19 cellular contexts compared by ENCODE assay signal in genomic region chr2:10773841-10774341, GRCh38. TPM values are rescaled to one million over a fixed set of nuclear protein-coding genes. Genes with fewer than 3 reads are reported as not detected.
DNase-seq lines count a peak whose midpoint lies in the region; ATAC-seq and TF ChIP-seq lines count a peak whose summit lies in the region.
"Had no signal": no experiment of that assay in that cellular context is flagged by ENCODE, and none has a peak within 500 bp of the region (broad histone marks: within the 10 kb centered on the region; RNA-seq: fewer than 3 reads in every experiment).

No MANE protein-coding gene starts in this region.

- H3K27me3 ChIP-seq in BLaER1 (no peaks in the 10 kb centered on the region), RWPE2 (ENCODE audit: insufficient read depth, poor library complexity, severe bottlenecking) (no peaks in the 10 kb centered on the region), heart left ventricle (no peaks in the 10 kb centered on the region)

- ATAC-seq in RWPE2 (ENCODE audit: low read depth) (peak; percentile 49), heart left ventricle (peak in 3 of 4 donors; percentile 3 to 15 (median 8)), HG02938 (IDR thresholded peaks at IDR 0.05; ENCODE audit: unreplicated experiment) (no peak), GM18907 (IDR thresholded peaks at IDR 0.05; ENCODE audit: unreplicated experiment) (no peak)
- ATAC-seq: left colon had no signal

- no peaks in the 10 kb centered on the region for H3K9me3 ChIP-seq in BLaER1
- no peaks in the 10 kb centered on the region for H3K9me3 ChIP-seq in RWPE2 (ENCODE audit: severe bottlenecking)
- no peaks in the 10 kb centered on the region for H3K9me3 ChIP-seq in heart left ventricle

- WGBS in heart left ventricle, 4 donors: 68 to 75% (median 71%) methylated on average over 5 to 7 of the region's 7 CpGs

- no peak for TF ChIP-seq POLR2A in heart left ventricle (IDR thresholded peaks at IDR 0.05)

- H3K9ac ChIP-seq in BLaER1: no peak overlapping the region

- no peak overlapping the region for H3K4me3 ChIP-seq in BLaER1
- H3K4me3 ChIP-seq in RWPE2 (ENCODE audit: severe bottlenecking): no peak overlapping the region
- no peak overlapping the region for H3K4me3 ChIP-seq in heart left ventricle

- intact Hi-C loops in heart left ventricle (cut with DNase I): no loop called here

- H3K4me1 ChIP-seq in BLaER1 (peaks cover 46% of the 10 kb centered on the region), RWPE2 (ENCODE audit: insufficient read depth, poor library complexity, severe bottlenecking) (peaks cover 11% of the 10 kb centered on the region), heart left ventricle (peaks cover 0 to 28% (median 13%) of the 10 kb centered on the region in 12 donors)

- peaks cover 28% of the 10 kb centered on the region for H3K4me1 Mint-ChIP-seq in nephron progenitor cell
- H3K4me1 Mint-ChIP-seq: activated CD4-positive, alpha-beta T cell treated with anti-CD3 and anti-CD28 coated beads, Interleukin-2, amount 10 ng/mL, durations not matched to agents 7 days and 5 days; activated naive CD8-positive, alpha-beta T cell treated with anti-CD3 and anti-CD28 coated beads for 36 hours; CD8-positive, alpha-beta memory T cell had no signal

- H3K36me3 ChIP-seq in BLaER1 (peaks cover 25% of the 10 kb centered on the region), RWPE2 (ENCODE audit: low read depth) (peaks cover 9% of the 10 kb centered on the region; the same call in 1 of the 2 replicates), heart left ventricle (peaks cover 0 to 27% (median 5%) of the 10 kb centered on the region in 9 donors)

- H3K4me2 ChIP-seq in BLaER1: no peak overlapping the region

- H3K27me3 Mint-ChIP-seq in nephron progenitor cell (ENCODE audit: low read depth, poor library complexity): peaks cover 6% of the 10 kb centered on the region
- H3K27me3 Mint-ChIP-seq: activated CD4-positive, alpha-beta T cell treated with anti-CD3 and anti-CD28 coated beads, Interleukin-2, amount 10 ng/mL, durations not matched to agents 7 days and 5 days; activated naive CD8-positive, alpha-beta T cell treated with anti-CD3 and anti-CD28 coated beads for 36 hours; CD8-positive, alpha-beta memory T cell had no signal

- H4K20me1 ChIP-seq in BLaER1: peaks cover 52% of the 10 kb centered on the region

- H3K4me3 Mint-ChIP-seq in nephron progenitor cell: no peak overlapping the region
- H3K4me3 Mint-ChIP-seq: activated CD4-positive, alpha-beta T cell treated with anti-CD3 and anti-CD28 coated beads, Interleukin-2, amount 10 ng/mL, durations not matched to agents 7 days and 5 days; activated naive CD8-positive, alpha-beta T cell treated with anti-CD3 and anti-CD28 coated beads for 36 hours; CD8-positive, alpha-beta memory T cell had no signal

- TF ChIP-seq CTCF in RWPE2 (IDR thresholded peaks at IDR 0.05; ENCODE audit: poor library complexity, severe bottlenecking) (no peak), heart left ventricle (IDR thresholded peaks at IDR 0.05) (no peak), nephron progenitor cell (IDR thresholded peaks at IDR 0.05) (no peak)

- DNase-seq in RWPE2 (ENCODE audit: low spot score): no peak
- no peak for DNase-seq in heart left ventricle
- DNase-seq in nephron progenitor cell: no peak
- no peak for DNase-seq in NCI-H1436 (lab: John Stamatoyannopoulos, UW)
- no peak for DNase-seq in NCI-H2081 treated with DMSO at 0.1 percent for 48 hours (lab: John Stamatoyannopoulos, UW)
- DNase-seq: activated CD4-positive, alpha-beta T cell treated with anti-CD3 and anti-CD28 coated beads, Interleukin-2, amount 10 ng/mL, durations not matched to agents 7 days and 5 days; activated naive CD8-positive, alpha-beta T cell treated with anti-CD3 and anti-CD28 coated beads for 36 hours; activated T-cell treated with anti-CD3 and anti-CD28 coated beads for 4 hours; CD8-positive, alpha-beta memory T cell; GOT3; hypothalamus; left colon; NCI-H446 treated with DMSO at 0.1 percent for 48 hours; T1000 had no signal

- no peaks in the 10 kb centered on the region for H3K9me3 Mint-ChIP-seq in nephron progenitor cell
- H3K9me3 Mint-ChIP-seq: activated CD4-positive, alpha-beta T cell treated with anti-CD3 and anti-CD28 coated beads, Interleukin-2, amount 10 ng/mL, durations not matched to agents 7 days and 5 days; activated naive CD8-positive, alpha-beta T cell treated with anti-CD3 and anti-CD28 coated beads for 36 hours; CD8-positive, alpha-beta memory T cell had no signal

- H3K27ac ChIP-seq in BLaER1 (0 out of 2 replicates have a peak overlapping the region, but pooled peaks have one; percentile 6), RWPE2 (ENCODE audit: poor library complexity, severe bottlenecking) (peak overlapping the region; percentile 41), heart left ventricle (peak overlapping the region in 10 of 12 donors; percentile 30 to 86 (median 50))

- peak overlapping the region; percentile 17 for H3K27ac Mint-ChIP-seq in nephron progenitor cell
- H3K27ac Mint-ChIP-seq: activated CD4-positive, alpha-beta T cell treated with anti-CD3 and anti-CD28 coated beads, Interleukin-2, amount 10 ng/mL, durations not matched to agents 7 days and 5 days; activated naive CD8-positive, alpha-beta T cell treated with anti-CD3 and anti-CD28 coated beads for 36 hours; CD8-positive, alpha-beta memory T cell had no signal

- peaks cover 4% of the 10 kb centered on the region for H3K36me3 Mint-ChIP-seq in nephron progenitor cell (ENCODE audit: low read depth)
- H3K36me3 Mint-ChIP-seq: activated naive CD8-positive, alpha-beta T cell treated with anti-CD3 and anti-CD28 coated beads for 36 hours had no signal

RNA-seq across cellular contexts. Expression of gene PDIA6, which starts 38.7 kb away (rescaled TPM):
- total RNA-seq in heart left ventricle: 100 to 1,000 TPM in 6 of 9 donors, 10 to 100 TPM in 3; 78.2 to 178 (median 110) TPM
- 100 to 1,000 TPM in 1 of 2 donors, 10 to 100 TPM in 1; 32.0 to 402 TPM for polyA plus RNA-seq in heart left ventricle

RNA-seq across cellular contexts. Expression of gene ATP6V1C2, which starts 52.5 kb away (rescaled TPM):
- 1 to 10 TPM in 1 of 9 donors, under 1 TPM in 7, not detected in 1; 0.32 to 2.1 (median 0.48) TPM for total RNA-seq in heart left ventricle
- under 1 TPM; 0.47 to 0.50 TPM for polyA plus RNA-seq in heart left ventricle
- total RNA-seq: activated CD4-positive, alpha-beta T cell treated with anti-CD3 and anti-CD28 coated beads, Interleukin-2, amount 10 ng/mL, durations not matched to agents 7 days and 5 days; activated naive CD8-positive, alpha-beta T cell treated with anti-CD3 and anti-CD28 coated beads for 36 hours; myocyte; pulmonary artery endothelial cell had no signal

Comparison
In these comparisons a context has a peak if more than half of its experiments do, and no peak if none do; other contexts are left out.
1. ATAC-seq: peak in RWPE2 (single experiment) and heart left ventricle (3 of 4); none in HG02938 (single experiment) and GM18907 (single experiment).
2. Peak in every context shown above with its lines, with median percentiles within 50 percentile points of each other: H3K27ac ChIP-seq.